ENCODE assay signal across 40 cellular contexts in the genomic region with DNA sequence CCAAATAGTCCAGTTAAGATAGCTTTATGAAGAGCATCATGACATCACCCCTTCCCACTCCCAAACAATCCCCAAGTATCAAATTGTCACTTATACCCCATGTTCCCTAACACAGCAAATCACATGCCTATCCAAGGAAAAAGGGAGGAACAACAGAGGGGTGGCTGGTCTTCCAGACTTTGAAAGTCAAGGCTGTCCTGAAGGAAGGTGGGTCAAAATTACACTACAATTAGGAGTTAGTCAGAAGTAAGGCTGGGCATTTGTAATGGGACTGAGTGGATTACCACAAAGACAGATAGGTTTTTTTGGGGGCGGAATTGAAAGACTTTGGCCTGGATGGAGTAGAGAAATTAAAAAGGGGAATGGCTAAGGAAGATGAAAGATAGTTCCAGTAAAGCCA. TPM values are rescaled to one million over a fixed set of nuclear protein-coding genes. Genes with fewer than 3 reads are reported as not detected.
"Had no signal": no experiment of that assay in that cellular context is flagged by ENCODE, and none has a peak within 500 bp of the region (broad histone marks: within the 10 kb centered on the region; RNA-seq: fewer than 3 reads in every experiment).

No MANE protein-coding gene starts in this region.

- H3K9me3 ChIP-seq: ascending aorta had no signal

- H3K4me3 ChIP-seq: ascending aorta, cardiac muscle cell had no signal

- H3K36me3 ChIP-seq: ascending aorta, cardiac muscle cell had no signal

- H3K27ac ChIP-seq: ascending aorta, cardiac muscle cell, VCaP had no signal

- H3K4me1 ChIP-seq: ascending aorta had no signal

- H3K27me3 ChIP-seq: ascending aorta, cardiac muscle cell had no signal

- H3K36me3 Mint-ChIP-seq: activated CD8-positive, alpha-beta memory T cell treated with anti-CD3 and anti-CD28 coated beads, Interleukin-2, amount 10 ng/mL, durations not matched to agents 7 days and 5 days; activated naive CD4-positive, alpha-beta T cell treated with anti-CD3 and anti-CD28 coated beads, Interleukin-2, amount 10 ng/mL, durations not matched to agents 7 days and 5 days; activated naive CD4-positive, alpha-beta T cell treated with anti-CD3 and anti-CD28 coated beads, Interleukin-2, amount 50 U/mL, for 24 hours; activated naive CD8-positive, alpha-beta T cell; activated naive CD8-positive, alpha-beta T cell treated with anti-CD3 and anti-CD28 coated beads, Interleukin-2, amount 10 ng/mL, durations not matched to agents 7 days and 5 days; brain; WTC11 had no signal

- ATAC-seq: activated CD4-positive, alpha-beta T cell treated with anti-CD3 and anti-CD28 coated beads for 36 hours; activated CD4-positive, CD25-positive, alpha-beta regulatory T cell treated with anti-CD3 and anti-CD28 coated beads, Interleukin-2, amount 50 U/mL, for 24 hours; activated CD8-positive, alpha-beta memory T cell treated with anti-CD3 and anti-CD28 coated beads, Interleukin-2, amount 10 ng/mL, durations not matched to agents 7 days and 5 days; activated CD8-positive, alpha-beta T cell treated with anti-CD3 and anti-CD28 coated beads, Interleukin-2, amount 10 ng/mL, durations not matched to agents 7 days and 5 days; activated naive CD8-positive, alpha-beta T cell treated with anti-CD3 and anti-CD28 coated beads, Interleukin-2, amount 50 U/mL, for 24 hours had no signal

- H3K4me3 Mint-ChIP-seq: activated CD4-positive, alpha-beta memory T cell treated with anti-CD3 and anti-CD28 coated beads, Interleukin-2, amount 10 ng/mL, durations not matched to agents 7 days and 5 days; activated CD4-positive, alpha-beta T cell treated with anti-CD3 and anti-CD28 coated beads for 36 hours; activated CD4-positive, alpha-beta T cell treated with anti-CD3 and anti-CD28 coated beads, Interleukin-2, amount 10 ng/mL, durations not matched to agents 7 days and 5 days; activated CD8-positive, alpha-beta memory T cell treated with anti-CD3 and anti-CD28 coated beads, Interleukin-2, amount 10 ng/mL, durations not matched to agents 7 days and 5 days; activated CD8-positive, alpha-beta T cell treated with anti-CD3 and anti-CD28 coated beads, Interleukin-2, amount 10 ng/mL, durations not matched to agents 7 days and 5 days; activated naive CD4-positive, alpha-beta T cell treated with anti-CD3 and anti-CD28 coated beads, Interleukin-2, amount 10 ng/mL, durations not matched to agents 7 days and 5 days; activated naive CD4-positive, alpha-beta T cell treated with anti-CD3 and anti-CD28 coated beads, Interleukin-2, amount 50 U/mL, for 24 hours; activated naive CD8-positive, alpha-beta T cell; activated naive CD8-positive, alpha-beta T cell treated with anti-CD3 and anti-CD28 coated beads, Interleukin-2, amount 10 ng/mL, durations not matched to agents 7 days and 5 days; activated naive CD8-positive, alpha-beta T cell treated with anti-CD3 and anti-CD28 coated beads, Interleukin-2, amount 50 U/mL, for 24 hours; activated T-cell treated with anti-CD3 and anti-CD28 coated beads, Interleukin-2, amount 50 U/mL, for 24 hours; brain; T-helper 1 cell treated with Interleukin-12 subunit alpha and Interleukin-12 subunit beta and Interleukin-4 antibody, amounts not matched to agents 30 μg/mL and 1 μg/mL, for 36 hours; T-helper 2 cell treated with Interferon-gamma antibody and Interleukin-4, amounts not matched to agents 5 μg/mL and 100 μg/mL, for 36 hours; WTC11 had no signal

- DNase-seq: activated CD4-positive, alpha-beta memory T cell treated with anti-CD3 and anti-CD28 coated beads, Interleukin-2, amount 10 ng/mL, durations not matched to agents 7 days and 5 days; activated CD4-positive, alpha-beta T cell treated with anti-CD3 and anti-CD28 coated beads for 1 hour; activated CD4-positive, alpha-beta T cell treated with anti-CD3 and anti-CD28 coated beads for 36 hours; activated CD4-positive, alpha-beta T cell treated with anti-CD3 and anti-CD28 coated beads for 48 hours; activated CD4-positive, alpha-beta T cell treated with anti-CD3 and anti-CD28 coated beads, Interleukin-2, amount 10 ng/mL, durations not matched to agents 7 days and 5 days; activated CD4-positive, alpha-beta T cell treated with anti-CD3 and anti-CD28 coated beads, Interleukin-2, amount 50 U/mL, for 48 hours; activated CD4-positive, CD25-positive, alpha-beta regulatory T cell; activated CD8-positive, alpha-beta memory T cell treated with anti-CD3 and anti-CD28 coated beads for 24 hours; activated CD8-positive, alpha-beta memory T cell treated with anti-CD3 and anti-CD28 coated beads, Interleukin-2, amount 10 ng/mL, durations not matched to agents 7 days and 5 days; activated CD8-positive, alpha-beta memory T cell treated with anti-CD3 and anti-CD28 coated beads, Interleukin-2, amount 50 U/mL, for 48 hours; activated CD8-positive, alpha-beta T cell treated with anti-CD3 and anti-CD28 coated beads, Interleukin-2, amount 10 ng/mL, durations not matched to agents 7 days and 5 days; activated effector memory CD4-positive, alpha-beta T cell treated with Interleukin-2 at 50 U/mL for 16 hours; activated gamma-delta T cell; activated naive CD4-positive, alpha-beta T cell treated with anti-CD3 and anti-CD28 coated beads, Interleukin-2, amount 10 ng/mL, durations not matched to agents 7 days and 5 days; activated naive CD4-positive, alpha-beta T cell treated with Interleukin-2 at 50 U/mL for 16 hours; activated naive CD8-positive, alpha-beta T cell treated with anti-CD3 and anti-CD28 coated beads, Interleukin-2, amount 10 ng/mL, durations not matched to agents 7 days and 5 days; activated naive CD8-positive, alpha-beta T cell treated with anti-CD3 and anti-CD28 coated beads, Interleukin-2, amount 50 U/mL, for 24 hours; activated T-cell treated with anti-CD3 and anti-CD28 coated beads, Interleukin-2, amount 50 U/mL, for 24 hours; activated T-cell treated with anti-CD3 and anti-CD28 coated beads, Interleukin-2, amount 50 U/mL, for 48 hours; amygdala; anterior cingulate cortex; central memory CD4-positive, alpha-beta T cell; T-helper 1 cell; T-helper 2 cell; T-helper 9 cell had no signal

- H3K27ac Mint-ChIP-seq: activated CD4-positive, alpha-beta memory T cell treated with anti-CD3 and anti-CD28 coated beads, Interleukin-2, amount 10 ng/mL, durations not matched to agents 7 days and 5 days; activated CD4-positive, alpha-beta T cell treated with anti-CD3 and anti-CD28 coated beads for 36 hours; activated CD4-positive, alpha-beta T cell treated with anti-CD3 and anti-CD28 coated beads, Interleukin-2, amount 10 ng/mL, durations not matched to agents 7 days and 5 days; activated CD8-positive, alpha-beta memory T cell treated with anti-CD3 and anti-CD28 coated beads, Interleukin-2, amount 10 ng/mL, durations not matched to agents 7 days and 5 days; activated CD8-positive, alpha-beta T cell treated with anti-CD3 and anti-CD28 coated beads, Interleukin-2, amount 10 ng/mL, durations not matched to agents 7 days and 5 days; activated naive CD4-positive, alpha-beta T cell treated with anti-CD3 and anti-CD28 coated beads, Interleukin-2, amount 10 ng/mL, durations not matched to agents 7 days and 5 days; activated naive CD4-positive, alpha-beta T cell treated with anti-CD3 and anti-CD28 coated beads, Interleukin-2, amount 50 U/mL, for 24 hours; activated naive CD8-positive, alpha-beta T cell; activated naive CD8-positive, alpha-beta T cell treated with anti-CD3 and anti-CD28 coated beads, Interleukin-2, amount 10 ng/mL, durations not matched to agents 7 days and 5 days; activated naive CD8-positive, alpha-beta T cell treated with anti-CD3 and anti-CD28 coated beads, Interleukin-2, amount 50 U/mL, for 24 hours; activated T-cell treated with anti-CD3 and anti-CD28 coated beads, Interleukin-2, amount 50 U/mL, for 24 hours; activated T-helper 2 cell treated with anti-CD3 and anti-CD28 coated beads, Interferon-gamma antibody, Interleukin-2, Interleukin-4, amounts not matched to agents 10 μg/mL and 5 μg/mL and 100 μg/mL, durations not matched to agents 14 hours and 24 hours and 36 hours; brain; T-helper 1 cell treated with Interleukin-12 subunit alpha and Interleukin-12 subunit beta and Interleukin-4 antibody, amounts not matched to agents 30 μg/mL and 1 μg/mL, for 36 hours; T-helper 2 cell treated with Interferon-gamma antibody and Interleukin-4, amounts not matched to agents 5 μg/mL and 100 μg/mL, for 36 hours; WTC11 had no signal

- H3K9me3 Mint-ChIP-seq: activated CD4-positive, alpha-beta memory T cell treated with anti-CD3 and anti-CD28 coated beads, Interleukin-2, amount 10 ng/mL, durations not matched to agents 7 days and 5 days; activated CD4-positive, alpha-beta T cell treated with anti-CD3 and anti-CD28 coated beads, Interleukin-2, amount 10 ng/mL, durations not matched to agents 7 days and 5 days; activated naive CD4-positive, alpha-beta T cell treated with anti-CD3 and anti-CD28 coated beads, Interleukin-2, amount 10 ng/mL, durations not matched to agents 7 days and 5 days; activated naive CD4-positive, alpha-beta T cell treated with anti-CD3 and anti-CD28 coated beads, Interleukin-2, amount 50 U/mL, for 24 hours; activated naive CD8-positive, alpha-beta T cell treated with anti-CD3 and anti-CD28 coated beads, Interleukin-2, amount 10 ng/mL, durations not matched to agents 7 days and 5 days; activated naive CD8-positive, alpha-beta T cell treated with anti-CD3 and anti-CD28 coated beads, Interleukin-2, amount 50 U/mL, for 24 hours; activated T-cell treated with anti-CD3 and anti-CD28 coated beads, Interleukin-2, amount 50 U/mL, for 24 hours; activated T-helper 2 cell treated with anti-CD3 and anti-CD28 coated beads, Interferon-gamma antibody, Interleukin-2, Interleukin-4, amounts not matched to agents 10 μg/mL and 5 μg/mL and 100 μg/mL, durations not matched to agents 14 hours and 24 hours and 36 hours; T-helper 1 cell treated with Interleukin-12 subunit alpha and Interleukin-12 subunit beta and Interleukin-4 antibody, amounts not matched to agents 30 μg/mL and 1 μg/mL, for 36 hours; T-helper 2 cell treated with Interferon-gamma antibody and Interleukin-4, amounts not matched to agents 5 μg/mL and 100 μg/mL, for 36 hours had no signal

- FAIRE-seq: bronchial epithelial cell, TTC549 had no signal

- H3K4me1 Mint-ChIP-seq: activated CD4-positive, alpha-beta memory T cell treated with anti-CD3 and anti-CD28 coated beads, Interleukin-2, amount 10 ng/mL, durations not matched to agents 7 days and 5 days; activated CD4-positive, alpha-beta T cell treated with anti-CD3 and anti-CD28 coated beads for 36 hours; activated CD4-positive, alpha-beta T cell treated with anti-CD3 and anti-CD28 coated beads, Interleukin-2, amount 10 ng/mL, durations not matched to agents 7 days and 5 days; activated CD8-positive, alpha-beta memory T cell treated with anti-CD3 and anti-CD28 coated beads, Interleukin-2, amount 10 ng/mL, durations not matched to agents 7 days and 5 days; activated naive CD4-positive, alpha-beta T cell treated with anti-CD3 and anti-CD28 coated beads, Interleukin-2, amount 10 ng/mL, durations not matched to agents 7 days and 5 days; activated naive CD4-positive, alpha-beta T cell treated with anti-CD3 and anti-CD28 coated beads, Interleukin-2, amount 50 U/mL, for 24 hours; activated naive CD8-positive, alpha-beta T cell treated with anti-CD3 and anti-CD28 coated beads, Interleukin-2, amount 10 ng/mL, durations not matched to agents 7 days and 5 days; activated naive CD8-positive, alpha-beta T cell treated with anti-CD3 and anti-CD28 coated beads, Interleukin-2, amount 50 U/mL, for 24 hours; brain; WTC11 had no signal

RNA-seq across cellular contexts. Expression of a gene that starts 5.9 kb away (rescaled TPM):
- total RNA-seq: activated CD4-positive, alpha-beta memory T cell treated with anti-CD3 and anti-CD28 coated beads, Interleukin-2, amount 10 ng/mL, durations not matched to agents 7 days and 5 days; activated CD4-positive, alpha-beta T cell treated with anti-CD3 and anti-CD28 coated beads, Interleukin-2, amount 10 ng/mL, durations not matched to agents 7 days and 5 days; activated CD8-positive, alpha-beta memory T cell treated with anti-CD3 and anti-CD28 coated beads, Interleukin-2, amount 10 ng/mL, durations not matched to agents 7 days and 5 days; activated CD8-positive, alpha-beta T cell treated with anti-CD3 and anti-CD28 coated beads, Interleukin-2, amount 10 ng/mL, durations not matched to agents 7 days and 5 days; activated naive CD8-positive, alpha-beta T cell treated with anti-CD3 and anti-CD28 coated beads, Interleukin-2, amount 10 ng/mL, durations not matched to agents 7 days and 5 days; activated T-helper 2 cell treated with anti-CD3 and anti-CD28 coated beads, Interferon-gamma antibody, Interleukin-2, Interleukin-4, amounts not matched to agents 10 μg/mL and 5 μg/mL and 100 μg/mL, durations not matched to agents 14 hours and 24 hours and 36 hours; ascending aorta; bronchial epithelial cell; cardiac muscle cell; cerebellum had no signal
- polyA plus RNA-seq: cardiac muscle cell had no signal

RNA-seq across cellular contexts. Expression of a gene that starts 33.1 kb away (rescaled TPM):
- total RNA-seq: activated CD4-positive, alpha-beta memory T cell treated with anti-CD3 and anti-CD28 coated beads, Interleukin-2, amount 10 ng/mL, durations not matched to agents 7 days and 5 days; activated CD4-positive, alpha-beta T cell treated with anti-CD3 and anti-CD28 coated beads for 36 hours; activated CD4-positive, alpha-beta T cell treated with anti-CD3 and anti-CD28 coated beads, Interleukin-2, amount 10 ng/mL, durations not matched to agents 7 days and 5 days; activated CD8-positive, alpha-beta memory T cell treated with anti-CD3 and anti-CD28 coated beads, Interleukin-2, amount 10 ng/mL, durations not matched to agents 7 days and 5 days; activated CD8-positive, alpha-beta T cell treated with anti-CD3 and anti-CD28 coated beads, Interleukin-2, amount 10 ng/mL, durations not matched to agents 7 days and 5 days; activated naive CD8-positive, alpha-beta T cell treated with anti-CD3 and anti-CD28 coated beads, Interleukin-2, amount 10 ng/mL, durations not matched to agents 7 days and 5 days; activated T-helper 2 cell treated with anti-CD3 and anti-CD28 coated beads, Interferon-gamma antibody, Interleukin-2, Interleukin-4, amounts not matched to agents 10 μg/mL and 5 μg/mL and 100 μg/mL, durations not matched to agents 14 hours and 24 hours and 36 hours; ascending aorta; bronchial epithelial cell; cardiac muscle cell; cerebellum had no signal
- polyA plus RNA-seq: adipose tissue, cardiac muscle cell had no signal

RNA-seq across cellular contexts. Expression of a gene that starts 44.6 kb away (rescaled TPM):
- total RNA-seq: ascending aorta had no signal
